8 cellular contexts compared by ENCODE assay signal in genomic region chr3:98573231-98573728, GRCh38. TPM values are rescaled to one million over a fixed set of nuclear protein-coding genes. Genes with fewer than 3 reads are reported as not detected.
DNase-seq lines count a peak whose midpoint lies in the region; ATAC-seq and TF ChIP-seq lines count a peak whose summit lies in the region.

No MANE protein-coding gene starts in this region.

- H3K79me2 ChIP-seq in ACC112 (ENCODE audit: control insufficient read depth, insufficient read depth, low read length, unreplicated experiment), result no peaks in the 10 kb centered on the region
- no peaks in the 10 kb centered on the region for H3K79me2 ChIP-seq in PC-9 (ENCODE audit: low read depth)

- H3K4me1 ChIP-seq in ACC112 (ENCODE audit: control insufficient read depth, insufficient read depth, low read length, unreplicated experiment) (peaks cover 12% of the 10 kb centered on the region), PC-9 (replicated peaks; ENCODE audit: insufficient read depth) (peaks cover 21% of the 10 kb centered on the region)

- no peaks in the 10 kb centered on the region; the same call in 1 of the 2 replicates for H3F3A ChIP-seq in PC-9 (ENCODE audit: insufficient read depth, low read depth)

- no peaks in the 10 kb centered on the region for H4K20me1 ChIP-seq in PC-9 (ENCODE audit: insufficient read depth)

- H2AFZ ChIP-seq in ACC112 (ENCODE audit: low read length, unreplicated experiment) (peak overlapping the region; percentile 67), PC-9 (0 out of 2 replicates have a peak overlapping the region, but pooled peaks have one; percentile 2)

- no peaks in the 10 kb centered on the region for H3K9me3 ChIP-seq in PC-9 (ENCODE audit: insufficient read depth, low read depth)

- CTCF ChIA-PET in PC-9 (lab: Charles Lee), result no interaction called here

- peak overlapping the region; percentile 17 for H3K4me2 ChIP-seq in PC-9

- POLR2A ChIA-PET in PC-9 (lab: Charles Lee; ENCODE audit: unreplicated experiment), result no interaction called here

- no TSS peak for BruUV-seq in PC-9 (replicated peaks; lab: Mats Ljungman, UMichigan)

- intact Hi-C loops in PC-9 (cut with micrococcal nuclease; ENCODE audit: unreplicated experiment), result loop anchor here (1.0 kb wide), 2 partner anchors 239 to 534 kb away; no protein-coding TSS in a partner anchor

- H3K36me3 ChIP-seq in ACC112 (ENCODE audit: insufficient read depth, low read length), result no peaks in the 10 kb centered on the region
- no peaks in the 10 kb centered on the region for H3K36me3 ChIP-seq in PC-9 (ENCODE audit: low read depth)

- ATAC-seq in HG02642 (IDR thresholded peaks at IDR 0.05; ENCODE audit: poor library complexity, unreplicated experiment) (peak; percentile 61), esophagus mucosa (no peak)

- H3K4me3 ChIP-seq in ACC112 (ENCODE audit: low read depth, low read length) (no peak overlapping the region), GM12865 (ENCODE audit: low read depth, low read length) (peak overlapping the region; percentile 56), PC-9 (no peak overlapping the region), epithelial cell of proximal tubule (ENCODE audit: low read depth, low read length) (no peak overlapping the region)

- H3K9me2 ChIP-seq in PC-9 (ENCODE audit: insufficient read depth), result no peaks in the 10 kb centered on the region

- no peaks in the 10 kb centered on the region for H3K27me3 ChIP-seq in ACC112 (ENCODE audit: insufficient read depth, low read length)
- H3K27me3 ChIP-seq in PC-9 (ENCODE audit: insufficient read depth, low read depth), result no peaks in the 10 kb centered on the region

- peak; percentile 36 for TF ChIP-seq CTCF in GM12865 (IDR thresholded peaks at IDR 0.05; ENCODE audit: insufficient read depth, low read depth, low read length, missing control alignments)
- peak; percentile 95 for TF ChIP-seq CTCF in PC-9 (conservative IDR thresholded peaks at IDR 0.05)
- peak; percentile 56 for TF ChIP-seq CTCF in epithelial cell of proximal tubule (conservative IDR thresholded peaks at IDR 0.05; ENCODE audit: low read depth, low read length)

- H3K27ac ChIP-seq in ACC112 (ENCODE audit: low read depth, low read length), result no peak overlapping the region
- no peak overlapping the region for H3K27ac ChIP-seq in PC-9

- DNase-seq in GM12865 (ENCODE audit: low read depth), result peak; percentile 70
- no peak for DNase-seq in PC-9
- no peak for DNase-seq in epithelial cell of proximal tubule (ENCODE audit: low read depth)
- no peak for DNase-seq in NCI-H1930 (lab: John Stamatoyannopoulos, UW)
- no peak for DNase-seq in effector CD8-positive, alpha-beta T cell (lab: John Stamatoyannopoulos, UW)

RNA-seq across cellular contexts. Expression of gene CPOX, which starts 20.1 kb away (rescaled TPM):
- total RNA-seq in PC-9 (2021) (30.4 and 35.2 TPM in 2 replicates), epithelial cell of proximal tubule (36.0 and 48.9 TPM in 2 replicates), esophagus mucosa (15.4 TPM)

RNA-seq across cellular contexts. Expression of gene GPR15, which starts 41.5 kb away (rescaled TPM):
- not detected in 2 replicates for total RNA-seq in PC-9 (2021)
- total RNA-seq in epithelial cell of proximal tubule, result not detected in 2 replicates
- 0.32 TPM for total RNA-seq in esophagus mucosa

RNA-seq across cellular contexts. Expression of gene CLDND1, which starts 50.6 kb away (rescaled TPM):
- total RNA-seq in PC-9 (2021), result 143 and 152 TPM in 2 replicates
- total RNA-seq in epithelial cell of proximal tubule, result 107 and 167 TPM in 2 replicates
- total RNA-seq in esophagus mucosa, result 81.6 TPM

Comparison
In these comparisons a context has a peak if more than half of its experiments do, and no peak if none do; other contexts are left out.
1. CTCF ChIP-seq: peak in every context shown above with its lines; median percentile 95 in PC-9; 56 in epithelial cell of proximal tubule; 36 in GM12865.